13 cellular contexts compared by ENCODE assay signal in the genomic region with DNA sequence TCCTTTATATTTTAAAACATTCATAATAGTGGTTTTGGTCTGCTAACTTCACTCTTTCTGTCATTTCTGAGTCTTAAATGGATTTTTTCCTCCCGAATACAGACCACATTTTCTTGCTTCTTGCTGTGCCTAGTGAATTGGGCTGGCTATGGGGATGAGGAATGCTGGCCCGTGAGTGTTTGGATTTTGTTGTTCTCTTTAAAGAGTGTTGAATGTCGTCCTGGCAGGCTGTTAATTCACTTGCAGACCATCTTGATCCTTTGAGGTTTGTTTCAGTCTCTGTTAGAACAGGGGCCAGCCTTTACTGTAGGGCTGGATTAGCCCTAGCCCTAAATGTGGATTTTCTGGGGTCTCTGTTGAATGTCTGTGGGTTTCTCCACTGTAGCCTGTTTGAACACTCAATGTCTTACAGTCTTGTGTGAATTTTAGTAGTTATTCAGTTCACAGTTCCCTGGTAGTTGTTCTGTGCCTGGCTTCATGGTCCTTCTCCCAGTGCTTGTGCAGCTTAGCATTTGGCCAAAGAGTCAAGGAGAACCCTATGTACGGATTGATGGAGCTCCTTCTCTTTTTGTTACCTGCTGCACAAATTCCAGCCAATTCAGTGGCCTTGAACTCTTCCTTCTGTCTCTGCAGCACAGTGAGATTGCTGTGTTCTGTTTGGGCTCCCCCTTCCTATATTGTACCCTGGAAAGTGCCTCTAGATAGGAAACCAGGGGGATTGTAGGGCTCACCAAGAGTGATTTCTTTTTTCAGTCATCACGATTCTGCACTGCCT.
A peak's percentile ranks its signal among the peaks of the same experiment; 100 is the strongest.
DNase-seq lines count a peak whose midpoint lies in the region; ATAC-seq and TF ChIP-seq lines count a peak whose summit lies in the region.
"Had no signal": no experiment of that assay in that cellular context is flagged by ENCODE, and none has a peak within 500 bp of the region (broad histone marks: within the 10 kb centered on the region; RNA-seq: fewer than 3 reads in every experiment).

No MANE protein-coding gene starts in this region.

- H3K36me3 ChIP-seq in MG63 (no peaks in the 10 kb centered on the region; the same call in 1 of the 2 replicates), Peyer's patch (no peaks in the 10 kb centered on the region)
- H3K36me3 ChIP-seq: upper lobe of left lung had no signal

- no peak overlapping the region for H3K27ac ChIP-seq in Peyer's patch

- H3K27me3 Mint-ChIP-seq in Calu3 (ENCODE audit: unreplicated experiment) (no peaks in the 10 kb centered on the region), HFFc6 (ENCODE audit: insufficient read depth) (peaks cover 2% of the 10 kb centered on the region; the same call in 1 of the 2 replicates)
- no peaks in the 10 kb centered on the region for H3K27me3 Mint-ChIP-seq in activated naive CD8-positive, alpha-beta T cell treated with anti-CD3 and anti-CD28 coated beads, Interleukin-2, amount 10 ng/mL, durations not matched to agents 7 days and 5 days
- no peaks in the 10 kb centered on the region for H3K27me3 Mint-ChIP-seq in naive thymus-derived CD8-positive, alpha-beta T cell

- H3K27ac Mint-ChIP-seq in Calu3 (ENCODE audit: unreplicated experiment) (peak overlapping the region; percentile 54), HFFc6 (peak overlapping the region; percentile 71)
- peak overlapping the region; percentile 39 for H3K27ac Mint-ChIP-seq in activated naive CD8-positive, alpha-beta T cell treated with anti-CD3 and anti-CD28 coated beads, Interleukin-2, amount 10 ng/mL, durations not matched to agents 7 days and 5 days
- H3K27ac Mint-ChIP-seq in naive thymus-derived CD8-positive, alpha-beta T cell, result peak overlapping the region; percentile 77 to 95 (median 90)

- no peaks in the 10 kb centered on the region for H3K9me3 ChIP-seq in MG63
- H3K9me3 ChIP-seq in Peyer's patch, result no peaks in the 10 kb centered on the region
- H3K9me3 ChIP-seq: upper lobe of left lung had no signal

- intact Hi-C loops in Calu3 (cut with micrococcal nuclease; ENCODE audit: unreplicated experiment), result loop anchor here (5.0 to 10.0 kb wide), 2 partner anchors 90 to 123 kb away; no protein-coding TSS in a partner anchor

- peaks cover 42% of the 10 kb centered on the region for H3K4me1 Mint-ChIP-seq in Calu3 (ENCODE audit: low read depth, unreplicated experiment)
- peaks cover 84% of the 10 kb centered on the region for H3K4me1 Mint-ChIP-seq in HFFc6 (ENCODE audit: low read depth)
- H3K4me1 Mint-ChIP-seq in activated naive CD8-positive, alpha-beta T cell treated with anti-CD3 and anti-CD28 coated beads, Interleukin-2, amount 10 ng/mL, durations not matched to agents 7 days and 5 days, result peaks cover 47% of the 10 kb centered on the region
- H3K4me1 Mint-ChIP-seq in naive thymus-derived CD8-positive, alpha-beta T cell, result peaks cover 35 to 96% (median 80%) of the 10 kb centered on the region in 4 donors

- H3K9me3 Mint-ChIP-seq in Calu3 (ENCODE audit: low read depth, unreplicated experiment), result no peaks in the 10 kb centered on the region
- no peaks in the 10 kb centered on the region for H3K9me3 Mint-ChIP-seq in HFFc6
- H3K9me3 Mint-ChIP-seq in activated naive CD8-positive, alpha-beta T cell treated with anti-CD3 and anti-CD28 coated beads, Interleukin-2, amount 10 ng/mL, durations not matched to agents 7 days and 5 days, result no peaks in the 10 kb centered on the region
- no peaks in the 10 kb centered on the region for H3K9me3 Mint-ChIP-seq in naive thymus-derived CD8-positive, alpha-beta T cell
- H3K9me3 Mint-ChIP-seq: neural crest cell had no signal

- H3K4me1 ChIP-seq in Peyer's patch, result peaks cover 0 to 49% (median 7%) of the 10 kb centered on the region in 4 donors

- H3K4me3 Mint-ChIP-seq in Calu3 (ENCODE audit: low read depth, unreplicated experiment) (peak overlapping the region; percentile 44), HFFc6 (peak overlapping the region; percentile 78; the same call in 1 of the 2 replicates)
- peak overlapping the region; percentile 43 for H3K4me3 Mint-ChIP-seq in activated naive CD8-positive, alpha-beta T cell treated with anti-CD3 and anti-CD28 coated beads, Interleukin-2, amount 10 ng/mL, durations not matched to agents 7 days and 5 days
- H3K4me3 Mint-ChIP-seq in naive thymus-derived CD8-positive, alpha-beta T cell, result peak overlapping the region in 9 of 10 donors; percentile 26 to 76 (median 62)

- TF ChIP-seq CTCF in Calu3 (IDR thresholded peaks at IDR 0.05; ENCODE audit: unreplicated experiment) (no peak), HFFc6 (IDR thresholded peaks at IDR 0.05) (no peak), Peyer's patch (IDR thresholded peaks at IDR 0.05) (no peak)

- peaks cover 6% of the 10 kb centered on the region for H3K36me3 Mint-ChIP-seq in Calu3 (ENCODE audit: insufficient read depth, unreplicated experiment)
- peaks cover 7% of the 10 kb centered on the region for H3K36me3 Mint-ChIP-seq in HFFc6 (ENCODE audit: low read depth)
- peaks cover 17% of the 10 kb centered on the region for H3K36me3 Mint-ChIP-seq in activated naive CD8-positive, alpha-beta T cell treated with anti-CD3 and anti-CD28 coated beads, Interleukin-2, amount 10 ng/mL, durations not matched to agents 7 days and 5 days
- H3K36me3 Mint-ChIP-seq in naive thymus-derived CD8-positive, alpha-beta T cell, result peaks cover 0 to 9% (median 0%) of the 10 kb centered on the region in 3 donors

- TF ChIP-seq POLR2A in Peyer's patch (IDR thresholded peaks at IDR 0.05), result no peak

- DNase-seq in Calu3, result no peak
- no peak for DNase-seq in HFFc6
- no peak for DNase-seq in activated naive CD8-positive, alpha-beta T cell treated with anti-CD3 and anti-CD28 coated beads, Interleukin-2, amount 10 ng/mL, durations not matched to agents 7 days and 5 days
- no peak for DNase-seq in naive thymus-derived CD8-positive, alpha-beta T cell
- DNase-seq in NCI-H226, result no peak
- DNase-seq in MG63, result no peak
- no peak for DNase-seq in Peyer's patch
- DNase-seq: activated CD8-positive, alpha-beta memory T cell treated with anti-CD3 and anti-CD28 coated beads for 24 hours; NCI-H1048; stimulated activated CD4-positive, alpha-beta T cell treated with anti-CD3 and anti-CD28 coated beads, Interleukin-4, amount 100 ng/mL, for 4 hours; upper lobe of left lung had no signal

- H3K27me3 ChIP-seq in MG63 (no peaks in the 10 kb centered on the region), Peyer's patch (no peaks in the 10 kb centered on the region)
- H3K27me3 ChIP-seq: upper lobe of left lung had no signal

- POLR2A ChIA-PET in activated naive CD8-positive, alpha-beta T cell treated with anti-CD3 and anti-CD28 coated beads, Interleukin-2, amount 10 ng/mL, durations not matched to agents 7 days and 5 days (lab: Charles Lee), result no interaction called here
- POLR2A ChIA-PET in naive thymus-derived CD8-positive, alpha-beta T cell (lab: Charles Lee), result interaction anchor here (1.0 kb wide), 1 partner anchor 23 kb away, joined by 3 read pairs; no protein-coding TSS in a partner anchor

- ATAC-seq in activated naive CD8-positive, alpha-beta T cell treated with anti-CD3 and anti-CD28 coated beads, Interleukin-2, amount 10 ng/mL, durations not matched to agents 7 days and 5 days (ENCODE audit: low read depth), result no peak
- no peak for ATAC-seq in naive thymus-derived CD8-positive, alpha-beta T cell
- ATAC-seq in HG03135 (IDR thresholded peaks at IDR 0.05; ENCODE audit: unreplicated experiment), result no peak

- BruUV-seq in Calu3 (replicated peaks; lab: Mats Ljungman, UMichigan), result no TSS peak

- no peak overlapping the region for H3K4me3 ChIP-seq in MG63
- no peak overlapping the region for H3K4me3 ChIP-seq in Peyer's patch

- CTCF ChIA-PET in Calu3 (lab: Charles Lee), result interaction anchor here (0.6 to 0.7 kb wide), 2 partner anchors 248 to 416 kb away, joined by 3 read pairs; no protein-coding TSS in a partner anchor

Comparison
In these comparisons a context has a peak if more than half of its experiments do, and no peak if none do; other contexts are left out.
1. H3K27ac Mint-ChIP-seq: peak in every context shown above with its lines; median percentile 90 in naive thymus-derived CD8-positive, alpha-beta T cell; 71 in HFFc6; 54 in Calu3; 39 in activated naive CD8-positive, alpha-beta T cell treated with anti-CD3 and anti-CD28 coated beads, Interleukin-2, amount 10 ng/mL, durations not matched to agents 7 days and 5 days.